8 cellular contexts compared by ENCODE assay signal in the genomic region with DNA sequence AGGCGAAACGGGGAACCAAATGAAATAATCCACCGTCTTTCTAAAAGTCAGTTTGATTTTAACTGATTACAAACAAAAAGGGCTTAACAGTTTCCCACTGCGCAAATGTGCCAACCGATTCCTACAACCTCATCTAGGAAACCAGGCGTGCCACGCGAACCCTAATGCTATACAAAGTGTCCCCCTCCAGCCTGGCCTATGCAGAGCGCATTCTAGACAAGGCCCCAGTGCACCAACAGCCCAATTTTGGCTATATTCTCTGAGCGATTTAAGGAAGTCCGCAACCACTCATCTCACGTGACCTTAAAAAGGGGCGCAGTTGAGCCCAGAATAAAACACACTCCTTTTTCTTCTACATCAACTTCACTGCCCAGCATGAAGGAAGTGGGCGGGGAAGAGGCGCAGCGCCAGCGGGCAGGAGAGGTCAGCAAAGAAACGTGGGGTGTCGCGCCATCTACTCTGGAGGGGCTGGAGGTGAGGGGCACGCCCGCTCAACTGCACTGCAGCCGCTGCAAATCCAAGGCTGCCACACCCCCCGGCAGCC. TPM values are rescaled to one million over a fixed set of nuclear protein-coding genes. Genes with fewer than 3 reads are reported as not detected.
A peak's percentile ranks its signal among the peaks of the same experiment; 100 is the strongest.
DNase-seq lines count a peak whose midpoint lies in the region; TF ChIP-seq lines count a peak whose summit lies in the region.

No MANE protein-coding gene starts in this region.

- no peak overlapping the region for H2BK5ac ChIP-seq in H9 (ENCODE audit: insufficient read length, low read length)

- peaks cover 30 to 35% of the 10 kb centered on the region in 2 experiments for H3K4me1 Mint-ChIP-seq in H9

- no peaks in the 10 kb centered on the region for H3K79me1 ChIP-seq in H9 (ENCODE audit: insufficient read depth, low read depth, low read length, poor library complexity, severe bottlenecking)

- H3K4me1 ChIP-seq in H9 (ENCODE audit: insufficient read depth, low read length): no peaks in the 10 kb centered on the region; the same call in 1 of the 2 replicates

- H3K79me2 ChIP-seq in H9 (ENCODE audit: insufficient read depth, low read length): peaks cover 29% of the 10 kb centered on the region; the same call in 1 of the 2 replicates

- no CpG with 5 or more reads among the region's 24 CpGs for WGBS in H9 (ENCODE audit: extremely low coverage, insufficient read length, low lambda C conversion rate)

- no peak overlapping the region for H2AK5ac ChIP-seq in H9 (ENCODE audit: insufficient read length, low read length)

- no peak overlapping the region for H2AFZ ChIP-seq in H9 (ENCODE audit: low read length)

- peak overlapping the region; percentile 83 for H3K4me2 ChIP-seq in H9 (ENCODE audit: insufficient read depth, insufficient read length, low read length)

- H2BK120ac ChIP-seq in H9 (ENCODE audit: low read depth, low read length, poor library complexity, severe bottlenecking): no peak overlapping the region

- no peak overlapping the region for H3K56ac ChIP-seq in H9 (ENCODE audit: insufficient read length, low read depth, low read length)

- H2BK15ac ChIP-seq in H9 (ENCODE audit: low read depth, low read length): no peak overlapping the region

- no peak overlapping the region for H3T11ph ChIP-seq in H9 (ENCODE audit: low read length)

- H3K36me3 Mint-ChIP-seq in H9 (ENCODE audit: insufficient read depth in 1 of 3, low read depth in 3 of 3): peaks cover 0 to 14% (median 5%) of the 10 kb centered on the region in 3 experiments; a peak in 6 of 7 replicates

- peak overlapping the region; percentile 96 to 99 for H3K4me3 Mint-ChIP-seq in H9

- no peak overlapping the region for H2BK20ac ChIP-seq in H9 (ENCODE audit: low read depth, low read length, poor library complexity, severe bottlenecking)

- no peak overlapping the region for H4K5ac ChIP-seq in H9 (ENCODE audit: insufficient read length, low read depth, low read length)

- no peak overlapping the region for H3K4ac ChIP-seq in H9 (ENCODE audit: low read depth, low read length)

- no peak for TF ChIP-seq CTCF in H9 (conservative IDR thresholded peaks at IDR 0.05)

- H3K9ac ChIP-seq in H9 (ENCODE audit: extremely low read depth, insufficient read length, low read length): peak overlapping the region; percentile 54

- peaks cover 2% of the 10 kb centered on the region; the same call in 1 of the 2 replicates for H3K27me3 Mint-ChIP-seq in H9 (ENCODE audit: low read depth)

- no peak overlapping the region for H3K23ac ChIP-seq in H9 (ENCODE audit: insufficient read length, low read depth, low read length)

- H3K27ac ChIP-seq in H9 (ENCODE audit: insufficient read length, low read depth, low read length): no peak overlapping the region

- H2BK12ac ChIP-seq in H9 (ENCODE audit: insufficient read length, low read depth, low read length): no peak overlapping the region

- no peaks in the 10 kb centered on the region for H3K27me3 ChIP-seq in H9 (ENCODE audit: insufficient read depth, low read length)

- peaks cover 10% of the 10 kb centered on the region for H3K23me2 ChIP-seq in H9 (ENCODE audit: insufficient read length, low read depth, low read length, poor library complexity, severe bottlenecking)

- H3K27ac Mint-ChIP-seq in H9: peak overlapping the region; percentile 96 to 97 (median 97)

- no peak overlapping the region for H3K18ac ChIP-seq in H9 (ENCODE audit: insufficient read length, low read depth, low read length)

- no peak overlapping the region for H4K91ac ChIP-seq in H9 (ENCODE audit: insufficient read length, low read depth, low read length)

- H3K9me3 ChIP-seq in H9 (ENCODE audit: control insufficient read depth, low read depth, low read length): no peaks in the 10 kb centered on the region

- no peak overlapping the region for H4K8ac ChIP-seq in H9 (replicated peaks; ENCODE audit: insufficient read length, low read depth, low read length)

- H3K14ac ChIP-seq in H9 (ENCODE audit: insufficient read depth, low read length): no peak overlapping the region

- H4K20me1 ChIP-seq in H9 (ENCODE audit: control insufficient read depth, insufficient read depth, insufficient read length): no peaks in the 10 kb centered on the region

- peak; percentile 81 for DNase-seq in NK-92 treated with Interleukin-12 subunit alpha and Interleukin-12 subunit beta, amount 100 ng/mL, for 24 hours (lab: John Stamatoyannopoulos, UW)
- DNase-seq in NK-92 (lab: John Stamatoyannopoulos, UW; ENCODE audit: unreplicated experiment) (no peak), H9 (peak; percentile 82), LoVo (ENCODE audit: low spot score) (peak; percentile 66), foreskin melanocyte (peak; percentile 60), occipital lobe (lab: John Stamatoyannopoulos, UW) (peak; percentile 57), COLO829 (ENCODE audit: low spot score) (no peak)
- peak; percentile 12 for DNase-seq in activated CD8-positive, alpha-beta memory T cell treated with anti-CD3 and anti-CD28 coated beads, Interleukin-2, amount 50 U/mL, for 1 hour (ENCODE audit: extremely low read depth)

- H3K9me3 Mint-ChIP-seq in H9: no peaks in the 10 kb centered on the region; a peak in 1 of 5 replicates

RNA-seq across cellular contexts. Expression of a gene that starts 0.8 kb away (rescaled TPM):
- total RNA-seq in H9 (2021) (23.0 and 23.1 TPM in 2 replicates), occipital lobe (90.6 TPM)

RNA-seq across cellular contexts. Expression of a gene that starts 51.7 kb away (rescaled TPM):
- total RNA-seq in H9 (2021): 0.26 and 0.33 TPM in 2 replicates
- not detected for total RNA-seq in occipital lobe

Comparison
In these comparisons a context has a peak if more than half of its experiments do, and no peak if none do; other contexts are left out.
1. DNase-seq: peak in NK-92 treated with Interleukin-12 subunit alpha and Interleukin-12 subunit beta, amount 100 ng/mL, for 24 hours (single experiment), H9 (single experiment), LoVo (single experiment), activated CD8-positive, alpha-beta memory T cell treated with anti-CD3 and anti-CD28 coated beads, Interleukin-2, amount 50 U/mL, for 1 hour (single experiment), foreskin melanocyte (single experiment) and occipital lobe (single experiment); none in NK-92 (single experiment) and COLO829 (single experiment).